Comparison of ENCODE assay signal across 8 cellular contexts in genomic region chr2:160994141-160995002, GRCh38.
DNase-seq lines count a peak whose midpoint lies in the region; ATAC-seq and TF ChIP-seq lines count a peak whose summit lies in the region.

No MANE protein-coding gene starts in this region.

- ATAC-seq in GM18868 (IDR thresholded peaks at IDR 0.05; ENCODE audit: unreplicated experiment) (peak; percentile 97), HG03097 (IDR thresholded peaks at IDR 0.05; ENCODE audit: low FRiP score, unreplicated experiment) (peak; percentile 84), WTC11 (peak; percentile 81)

- no peak overlapping the region for H3K4me3 Mint-ChIP-seq in WTC11

- no peak overlapping the region for H3K4me3 ChIP-seq in AG09309 (ENCODE audit: control insufficient read depth, low read depth, low read length)
- H3K4me3 ChIP-seq in cardiac fibroblast (replicated peaks in 1 of 2; ENCODE audit: low read depth in 2 of 2, low read length in 2 of 2), result no peak overlapping the region

- no peaks in the 10 kb centered on the region for H3K36me3 Mint-ChIP-seq in WTC11

- DNase-seq in AG09309 (ENCODE audit: low read depth) (peak; percentile 93), NCI-H2196 (lab: John Stamatoyannopoulos, UW; ENCODE audit: unreplicated experiment) (peak; percentile 78), WTC11 (ENCODE audit: low spot score) (peak; percentile 66), cardiac fibroblast (ENCODE audit: low read depth in 2 of 2) (peak; percentile 95 to 97), kidney glomerular epithelial cell (lab: John Stamatoyannopoulos, UW) (peak; percentile 83)
- DNase-seq in stimulated activated CD4-positive, alpha-beta T cell treated with anti-CD3 and anti-CD28 coated beads, Interleukin-1b, Interleukin-23, amount 100 ng/mL, for 4 hours (ENCODE audit: low read depth in 2 of 2), result peak; percentile 12 to 74

- H3K4me1 Mint-ChIP-seq in WTC11, result peaks cover 9% of the 10 kb centered on the region

- no peak overlapping the region; the same call in 1 of the 2 replicates for H3K27ac Mint-ChIP-seq in WTC11

- CTCF ChIA-PET in WTC11 (lab: Charles Lee), result interaction anchor here (0.6 to 3.4 kb wide), 25 partner anchors 8 to 884 kb away, joined by 3 to 25 read pairs (median 4); no protein-coding TSS in a partner anchor

- POLR2A ChIA-PET in WTC11 (lab: Charles Lee), result interaction anchor here (0.6 kb wide), 1 partner anchor 724 kb away, joined by 3 read pairs; no protein-coding TSS in a partner anchor

- no peaks in the 10 kb centered on the region for H3K9me3 Mint-ChIP-seq in WTC11

- no peaks in the 10 kb centered on the region for H3K27me3 Mint-ChIP-seq in WTC11 (ENCODE audit: low read depth)

- TF ChIP-seq CTCF in AG09309 (IDR thresholded peaks at IDR 0.05; ENCODE audit: control insufficient read depth, insufficient read depth, low read depth, low read length, missing control alignments) (peak; percentile 75), WTC11 (IDR thresholded peaks at IDR 0.05) (peak; percentile 70), cardiac fibroblast (IDR thresholded peaks at IDR 0.05; ENCODE audit: low read depth, low read length) (peak; percentile 78)

TF ChIP-seq in WTC11, 78 proteins besides CTCF, POLR2A, EP300 and RAD21:
- no peak for TF ChIP-seq ZNF425 (CRISPR knock-in tag; conservative IDR thresholded peaks at IDR 0.05)
- 0 out of 2 replicates have a peak, but pooled peaks have one; percentile 17 for TF ChIP-seq SP1 (CRISPR knock-in tag; conservative IDR thresholded peaks at IDR 0.05)

Comparison
In these comparisons a context has a peak if more than half of its experiments do, and no peak if none do; other contexts are left out.
1. DNase-seq: peak in every context shown above with its lines; median percentile 96 in cardiac fibroblast; 93 in AG09309; 83 in kidney glomerular epithelial cell; 78 in NCI-H2196; 66 in WTC11; 43 in stimulated activated CD4-positive, alpha-beta T cell treated with anti-CD3 and anti-CD28 coated beads, Interleukin-1b, Interleukin-23, amount 100 ng/mL, for 4 hours.